ENCODE assay signal across 23 cellular contexts in genomic region chr20:12054556-12054955, GRCh38.
"Had no signal": no experiment of that assay in that cellular context is flagged by ENCODE, and none has a peak within 500 bp of the region (broad histone marks: within the 10 kb centered on the region; RNA-seq: fewer than 3 reads in every experiment).

No MANE protein-coding gene starts in this region.

- H3K4me1 Mint-ChIP-seq: stimulated activated effector memory CD8-positive, alpha-beta T cell treated with anti-CD3 and anti-CD28 coated beads, Interleukin-12 subunit alpha, Interleukin-12 subunit beta, amount 100 ng/mL, for 72 hours had no signal

- H3K27ac Mint-ChIP-seq: endodermal cell; naive thymus-derived CD4-positive, alpha-beta T cell; nephron progenitor cell; stimulated activated effector memory CD8-positive, alpha-beta T cell treated with anti-CD3 and anti-CD28 coated beads, Interleukin-12 subunit alpha, Interleukin-12 subunit beta, amount 100 ng/mL, for 72 hours had no signal

- DNase-seq: colonic mucosa; effector CD4-positive, alpha-beta T cell; endodermal cell; heart left ventricle; hippocampal formation; kidney glomerular epithelial cell; naive thymus-derived CD4-positive, alpha-beta T cell; nephron progenitor cell; nucleus accumbens; ovary; right cardiac atrium; stimulated activated CD4-positive, alpha-beta T cell treated with anti-CD3 and anti-CD28 coated beads, Interleukin-4, amount 100 ng/mL, for 1 hour; stimulated activated CD8-positive, alpha-beta memory T cell treated with anti-CD3 and anti-CD28 coated beads, Interleukin-4, amount 100 ng/mL, for 48 hours; stimulated activated naive CD8-positive, alpha-beta T cell treated with anti-CD3 and anti-CD28 coated beads, Interleukin-15, Interleukin-2, amounts not matched to agents 100 U/mL and 50 U/mL, for 24 hours; thyroid gland; upper lobe of right lung had no signal

- H3K27me3 ChIP-seq: colonic mucosa, heart left ventricle, ovary, suprapubic skin, thyroid gland, upper lobe of right lung, vagina had no signal

- H3K27me3 Mint-ChIP-seq: naive thymus-derived CD4-positive, alpha-beta T cell had no signal

- H3K36me3 ChIP-seq: colonic mucosa, heart left ventricle, ovary, suprapubic skin, thyroid gland, upper lobe of right lung, vagina had no signal

- H3K4me2 ChIP-seq: smooth muscle cell had no signal

- H3K4me1 ChIP-seq: colonic mucosa, suprapubic skin, thyroid gland, vagina had no signal

- H3K9me3 ChIP-seq: colonic mucosa, heart left ventricle, ovary, suprapubic skin, thyroid gland, upper lobe of right lung, vagina had no signal

- H3K36me3 Mint-ChIP-seq: naive thymus-derived CD4-positive, alpha-beta T cell; stimulated activated effector memory CD8-positive, alpha-beta T cell treated with anti-CD3 and anti-CD28 coated beads, Interleukin-12 subunit alpha, Interleukin-12 subunit beta, amount 100 ng/mL, for 72 hours had no signal

- FAIRE-seq: frontal cortex, islet of Langerhans had no signal

- ATAC-seq: esophagus mucosa; heart left ventricle; naive thymus-derived CD4-positive, alpha-beta T cell; right cardiac atrium; stimulated activated effector memory CD8-positive, alpha-beta T cell treated with anti-CD3 and anti-CD28 coated beads, Interleukin-12 subunit alpha, Interleukin-12 subunit beta, amount 100 ng/mL, for 72 hours; stimulated activated naive CD8-positive, alpha-beta T cell treated with anti-CD3 and anti-CD28 coated beads, Interleukin-15, Interleukin-2, amounts not matched to agents 100 U/mL and 50 U/mL, for 24 hours; upper lobe of right lung had no signal

- H3K4me3 Mint-ChIP-seq: endodermal cell; nephron progenitor cell; stimulated activated effector memory CD8-positive, alpha-beta T cell treated with anti-CD3 and anti-CD28 coated beads, Interleukin-12 subunit alpha, Interleukin-12 subunit beta, amount 100 ng/mL, for 72 hours had no signal

- H3K27ac ChIP-seq: colonic mucosa, heart left ventricle, ovary, suprapubic skin, thyroid gland, upper lobe of right lung, vagina had no signal

- H3K4me3 ChIP-seq: colonic mucosa, heart left ventricle, ovary, smooth muscle cell, suprapubic skin, thyroid gland, upper lobe of right lung, vagina had no signal

- H3K9me3 Mint-ChIP-seq: endodermal cell, nephron progenitor cell had no signal
